ENCODE assay signal across 1 cellular context in genomic region chr16:67860589-67861398, GRCh38.
TF ChIP-seq lines count a peak whose summit lies in the region.

No MANE protein-coding gene starts in this region.

TF ChIP-seq in HCT116, 20 proteins besides CTCF, POLR2A, EP300 and RAD21 (continued from another document):
- TF ChIP-seq REST (IDR thresholded peaks at IDR 0.05; ENCODE audit: low read depth), result no peak
- no peak for TF ChIP-seq CEBPB (IDR thresholded peaks at IDR 0.05; ENCODE audit: low read depth)
- TF ChIP-seq TCF7L2 (IDR thresholded peaks at IDR 0.05; ENCODE audit: borderline replicate concordance, extremely low read depth, insufficient read depth, insufficient read length), result no peak
TF ChIP-seq in HCT116: peak in this region for 1.
